8 cellular contexts compared by ENCODE assay signal in genomic region chr9:2159521-2160417, GRCh38.
DNase-seq lines count a peak whose midpoint lies in the region; ATAC-seq and TF ChIP-seq lines count a peak whose summit lies in the region.

No MANE protein-coding gene starts in this region.

- H3K27ac ChIP-seq in CD8-positive, alpha-beta memory T cell (ENCODE audit: low read depth, low read length) = no peak overlapping the region
- H3K27ac ChIP-seq in mesodermal cell (ENCODE audit: low read depth, low read length, severe bottlenecking) (peak overlapping the region; percentile 37), urinary bladder (ENCODE audit: low read depth) (peak overlapping the region; percentile 32)

- H3K9me3 ChIP-seq in CD8-positive, alpha-beta memory T cell (ENCODE audit: low read length) = no peaks in the 10 kb centered on the region
- no peaks in the 10 kb centered on the region for H3K9me3 ChIP-seq in mesodermal cell (ENCODE audit: control insufficient read depth, low read length)

- no peak overlapping the region for H3K4me3 ChIP-seq in CD8-positive, alpha-beta memory T cell (ENCODE audit: low read length)
- H3K4me3 ChIP-seq in mesodermal cell (ENCODE audit: extremely low read depth, insufficient read depth, low read length, poor library complexity, severe bottlenecking) (no peak overlapping the region), urinary bladder (ENCODE audit: low read depth, low read length) (peak overlapping the region; percentile 31), lower leg skin (ENCODE audit: low read depth, poor library complexity, severe bottlenecking) (no peak overlapping the region)

- no peak for TF ChIP-seq POLR2A in lower leg skin (IDR thresholded peaks at IDR 0.05)

- H3K9me3 Mint-ChIP-seq in CD8-positive, alpha-beta memory T cell = no peaks in the 10 kb centered on the region
- no peaks in the 10 kb centered on the region for H3K9me3 Mint-ChIP-seq in central memory CD8-positive, alpha-beta T cell

- peaks cover 10% of the 10 kb centered on the region for H3K36me3 ChIP-seq in CD8-positive, alpha-beta memory T cell (ENCODE audit: insufficient read depth, low read length)
- H3K36me3 ChIP-seq in mesodermal cell (ENCODE audit: control insufficient read depth, insufficient read depth, low read length) (no peaks in the 10 kb centered on the region), urinary bladder (ENCODE audit: insufficient read depth) (peaks cover 3% of the 10 kb centered on the region)

- H3K4me1 Mint-ChIP-seq in CD8-positive, alpha-beta memory T cell = peaks cover 60 to 89% (median 84%) of the 10 kb centered on the region in 3 donors
- H3K4me1 Mint-ChIP-seq in central memory CD8-positive, alpha-beta T cell = peaks cover 67% of the 10 kb centered on the region

- peaks cover 0 to 32% (median 13%) of the 10 kb centered on the region in 3 donors for H3K36me3 Mint-ChIP-seq in CD8-positive, alpha-beta memory T cell
- H3K36me3 Mint-ChIP-seq in central memory CD8-positive, alpha-beta T cell (ENCODE audit: insufficient read depth) = peaks cover 18% of the 10 kb centered on the region

- H3K27ac Mint-ChIP-seq in CD8-positive, alpha-beta memory T cell = peak overlapping the region in 5 of 8 donors; percentile 26 to 70 (median 52)
- H3K27ac Mint-ChIP-seq in central memory CD8-positive, alpha-beta T cell (ENCODE audit: low read depth) = peak overlapping the region; percentile 37

- 54 to 100% methylated on average over 1 to 5 of the region's 13 CpGs for WGBS in mesodermal cell (ENCODE audit: insufficient coverage in 2 of 2), 2 experiments
- 14% methylated on average over 13 of the region's 13 CpGs for WGBS in urinary bladder
- 6 to 8% methylated on average over 13 of the region's 13 CpGs for WGBS in lower leg skin, 2 donors

- CTCF ChIA-PET in CD8-positive, alpha-beta memory T cell (lab: Charles Lee) = interaction anchor here (0.9 kb wide), 1 partner anchor 65 kb away, joined by 3 read pairs; no protein-coding TSS in a partner anchor

- peak overlapping the region; percentile 29 to 72 (median 55) for H3K4me3 Mint-ChIP-seq in CD8-positive, alpha-beta memory T cell
- peak overlapping the region; percentile 44 for H3K4me3 Mint-ChIP-seq in central memory CD8-positive, alpha-beta T cell

- peaks cover 27% of the 10 kb centered on the region for H3K4me1 ChIP-seq in CD8-positive, alpha-beta memory T cell (ENCODE audit: insufficient read depth, low read length)
- H3K4me1 ChIP-seq in mesodermal cell (ENCODE audit: control insufficient read depth, insufficient read depth, low read length, poor library complexity, severe bottlenecking) = peaks cover 6% of the 10 kb centered on the region
- H3K4me1 ChIP-seq in urinary bladder (ENCODE audit: insufficient read depth) = no peaks in the 10 kb centered on the region

- POLR2A ChIA-PET in CD8-positive, alpha-beta memory T cell (lab: Charles Lee) = no interaction called here

- H3K27me3 Mint-ChIP-seq in CD8-positive, alpha-beta memory T cell = no peaks in the 10 kb centered on the region
- no peaks in the 10 kb centered on the region for H3K27me3 Mint-ChIP-seq in central memory CD8-positive, alpha-beta T cell

- H3K27me3 ChIP-seq in CD8-positive, alpha-beta memory T cell (ENCODE audit: insufficient read depth, low read length, poor library complexity, severe bottlenecking) = no peaks in the 10 kb centered on the region

- intact Hi-C loops in lower leg skin (cut with DNase I; ENCODE audit: low total_unique reads) = no loop called here

- no peak for TF ChIP-seq CTCF in lower leg skin (IDR thresholded peaks at IDR 0.05)

- ATAC-seq in central memory CD8-positive, alpha-beta T cell (replicated peaks; ENCODE audit: extremely low read depth, poor library complexity, severe bottlenecking) = no peak

- DNase-seq in CD8-positive, alpha-beta memory T cell = no peak
- DNase-seq in NCI-H2227 treated with DMSO at 0.1 percent for 48 hours (lab: John Stamatoyannopoulos, UW) (peak; percentile 56), lower leg skin (ENCODE audit: low spot score in 2 of 2) (no peak), HUDEP-2 (lab: John Stamatoyannopoulos, UW; ENCODE audit: unreplicated experiment in 76 of 76) (no peak), NCI-H345 (lab: John Stamatoyannopoulos, UW) (no peak)
- DNase-seq in central memory CD8-positive, alpha-beta T cell (ENCODE audit: low spot score in 2 of 2) = no peak
